In the genomic region with DNA sequence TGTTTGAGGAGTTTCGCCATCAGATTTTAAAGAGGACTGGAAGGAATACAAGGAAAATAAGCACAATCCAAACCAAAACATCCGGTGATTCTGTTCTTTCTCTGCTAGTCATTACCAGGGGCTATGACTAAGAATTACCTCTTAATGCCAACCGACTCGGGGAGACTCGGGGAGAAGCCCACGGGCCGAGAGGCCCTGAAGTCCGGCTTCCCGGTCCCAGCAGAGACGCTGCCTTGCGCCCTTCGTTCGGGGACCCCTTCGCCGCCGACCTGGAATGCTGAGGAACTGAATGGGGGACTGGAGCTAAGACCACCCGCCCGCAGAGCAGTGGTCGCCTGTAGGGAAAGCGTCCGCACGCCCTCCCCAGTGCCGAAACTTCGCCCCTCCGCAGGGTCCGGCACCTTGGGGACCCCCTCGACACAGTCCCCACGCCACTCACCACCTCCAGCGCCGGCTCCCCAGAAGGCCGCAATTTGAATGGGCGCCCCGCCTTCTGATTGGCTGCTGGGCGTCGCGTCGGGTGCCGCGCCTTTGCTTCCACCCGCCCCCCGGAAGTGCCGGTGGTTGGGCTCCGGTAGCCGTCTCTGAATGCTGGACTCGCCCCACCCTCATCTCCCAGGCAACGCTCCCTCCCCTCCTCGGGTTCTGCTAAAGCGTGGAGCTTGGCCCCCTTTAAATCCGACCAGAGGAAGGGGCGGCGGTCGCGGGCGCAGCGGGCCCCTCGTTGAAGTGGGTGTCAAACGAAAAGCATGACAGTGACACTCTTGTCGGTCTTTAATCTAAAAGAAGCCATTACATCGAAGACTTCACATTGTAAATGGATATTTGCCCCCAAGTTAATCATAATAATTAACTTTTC, we compare ENCODE assay signal across 1 cellular context.
TF ChIP-seq lines count a peak whose summit lies in the region.

A gene with protein sequence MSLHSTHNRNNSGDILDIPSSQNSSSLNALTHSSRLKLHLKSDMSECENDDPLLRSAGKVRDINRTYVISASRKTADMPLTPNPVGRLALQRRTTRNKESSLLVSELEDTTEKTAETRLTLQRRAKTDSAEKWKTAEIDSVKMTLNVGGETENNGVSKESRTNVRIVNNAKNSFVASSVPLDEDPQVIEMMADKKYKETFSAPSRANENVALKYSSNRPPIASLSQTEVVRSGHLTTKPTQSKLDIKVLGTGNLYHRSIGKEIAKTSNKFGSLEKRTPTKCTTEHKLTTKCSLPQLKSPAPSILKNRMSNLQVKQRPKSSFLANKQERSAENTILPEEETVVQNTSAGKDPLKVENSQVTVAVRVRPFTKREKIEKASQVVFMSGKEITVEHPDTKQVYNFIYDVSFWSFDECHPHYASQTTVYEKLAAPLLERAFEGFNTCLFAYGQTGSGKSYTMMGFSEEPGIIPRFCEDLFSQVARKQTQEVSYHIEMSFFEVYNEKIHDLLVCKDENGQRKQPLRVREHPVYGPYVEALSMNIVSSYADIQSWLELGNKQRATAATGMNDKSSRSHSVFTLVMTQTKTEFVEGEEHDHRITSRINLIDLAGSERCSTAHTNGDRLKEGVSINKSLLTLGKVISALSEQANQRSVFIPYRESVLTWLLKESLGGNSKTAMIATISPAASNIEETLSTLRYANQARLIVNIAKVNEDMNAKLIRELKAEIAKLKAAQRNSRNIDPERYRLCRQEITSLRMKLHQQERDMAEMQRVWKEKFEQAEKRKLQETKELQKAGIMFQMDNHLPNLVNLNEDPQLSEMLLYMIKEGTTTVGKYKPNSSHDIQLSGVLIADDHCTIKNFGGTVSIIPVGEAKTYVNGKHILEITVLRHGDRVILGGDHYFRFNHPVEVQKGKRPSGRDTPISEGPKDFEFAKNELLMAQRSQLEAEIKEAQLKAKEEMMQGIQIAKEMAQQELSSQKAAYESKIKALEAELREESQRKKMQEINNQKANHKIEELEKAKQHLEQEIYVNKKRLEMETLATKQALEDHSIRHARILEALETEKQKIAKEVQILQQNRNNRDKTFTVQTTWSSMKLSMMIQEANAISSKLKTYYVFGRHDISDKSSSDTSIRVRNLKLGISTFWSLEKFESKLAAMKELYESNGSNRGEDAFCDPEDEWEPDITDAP (N-terminal part only) (minus strand): TSS at position 479 of the 859 bp plus-strand sequence. CDS start 2,028 bp downstream, outside the sequence.

TF ChIP-seq in K562, 482 proteins besides CTCF, POLR2A, EP300 and RAD21 (continued from another document and continues in another):
- TF ChIP-seq NFIC (IDR thresholded peaks at IDR 0.05) (peak; percentile 48; the same call in 1 of the 2 replicates), HNRNPUL1 (IDR thresholded peaks at IDR 0.05; ENCODE audit: low read length) (no peak), RFX1 (IDR thresholded peaks at IDR 0.05) (peak; percentile 96), E2F4 (CRISPR knock-in tag; IDR thresholded peaks at IDR 0.05; ENCODE audit: low read depth) (peak; percentile 98), FOXJ2 (tag; IDR thresholded peaks at IDR 0.05) (no peak), ZBTB9 (CRISPR knock-in tag; IDR thresholded peaks at IDR 0.05) (peak; percentile 15; the same call in 1 of the 2 replicates), CBX1 (IDR thresholded peaks at IDR 0.05; ENCODE audit: low read depth) (no peak; the same call in 1 of the 2 replicates), LARP7 (IDR thresholded peaks at IDR 0.05) (0 out of 2 replicates have a peak, but pooled peaks have one; percentile 63), CSDE1 (IDR thresholded peaks at IDR 0.05) (peak in 1 of 2 experiments; percentile 79; a peak in 2 of 4 replicates), PTTG1 (tag; IDR thresholded peaks at IDR 0.05; ENCODE audit: low read depth) (no peak), USF1 (CRISPR knock-in tag; IDR thresholded peaks at IDR 0.05) (peak; percentile 40; the same call in 1 of the 2 replicates), ZNF12 (CRISPR knock-in tag; IDR thresholded peaks at IDR 0.05) (peak; percentile 53; the same call in 1 of the 2 replicates), EP400 (IDR thresholded peaks at IDR 0.05) (peak; percentile 93), L3MBTL2 (IDR thresholded peaks at IDR 0.05) (peak; percentile 80), TAF9B (IDR thresholded peaks at IDR 0.05; ENCODE audit: partially characterized antibody) (peak; percentile 64), HMG20B (CRISPR knock-in tag; IDR thresholded peaks at IDR 0.05) (no peak), ARID1B (IDR thresholded peaks at IDR 0.05) (peak; percentile 29; the same call in 1 of the 2 replicates), ZNF184 (CRISPR knock-in tag; IDR thresholded peaks at IDR 0.05) (no peak), RBFOX2 (IDR thresholded peaks at IDR 0.05; ENCODE audit: low read depth, low read length) (peak; percentile 96), MAFG (tag; conservative IDR thresholded peaks at IDR 0.05) (no peak), ZMIZ1 (IDR thresholded peaks at IDR 0.05; ENCODE audit: low read depth in 2 of 2, low read length in 2 of 2) (0 out of 4 replicates have a peak, but pooled peaks of 1 of the 2 experiments have one; percentile 11), C11orf30 (IDR thresholded peaks at IDR 0.05; ENCODE audit: low read depth) (peak; percentile 70), TGIF2 (CRISPR knock-in tag; IDR thresholded peaks at IDR 0.05) (peak; percentile 85)
- TF ChIP-seq, protein P1, sequence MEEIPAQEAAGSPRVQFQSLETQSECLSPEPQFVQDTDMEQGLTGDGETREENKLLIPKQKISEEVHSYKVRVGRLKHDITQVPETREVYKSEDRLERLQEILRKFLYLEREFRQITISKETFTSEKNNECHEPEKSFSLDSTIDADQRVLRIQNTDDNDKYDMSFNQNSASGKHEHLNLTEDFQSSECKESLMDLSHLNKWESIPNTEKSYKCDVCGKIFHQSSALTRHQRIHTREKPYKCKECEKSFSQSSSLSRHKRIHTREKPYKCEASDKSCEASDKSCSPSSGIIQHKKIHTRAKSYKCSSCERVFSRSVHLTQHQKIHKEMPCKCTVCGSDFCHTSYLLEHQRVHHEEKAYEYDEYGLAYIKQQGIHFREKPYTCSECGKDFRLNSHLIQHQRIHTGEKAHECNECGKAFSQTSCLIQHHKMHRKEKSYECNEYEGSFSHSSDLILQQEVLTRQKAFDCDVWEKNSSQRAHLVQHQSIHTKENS (CRISPR knock-in tag; IDR thresholded peaks at IDR 0.05), result no peak
- TF ChIP-seq, protein P2, sequence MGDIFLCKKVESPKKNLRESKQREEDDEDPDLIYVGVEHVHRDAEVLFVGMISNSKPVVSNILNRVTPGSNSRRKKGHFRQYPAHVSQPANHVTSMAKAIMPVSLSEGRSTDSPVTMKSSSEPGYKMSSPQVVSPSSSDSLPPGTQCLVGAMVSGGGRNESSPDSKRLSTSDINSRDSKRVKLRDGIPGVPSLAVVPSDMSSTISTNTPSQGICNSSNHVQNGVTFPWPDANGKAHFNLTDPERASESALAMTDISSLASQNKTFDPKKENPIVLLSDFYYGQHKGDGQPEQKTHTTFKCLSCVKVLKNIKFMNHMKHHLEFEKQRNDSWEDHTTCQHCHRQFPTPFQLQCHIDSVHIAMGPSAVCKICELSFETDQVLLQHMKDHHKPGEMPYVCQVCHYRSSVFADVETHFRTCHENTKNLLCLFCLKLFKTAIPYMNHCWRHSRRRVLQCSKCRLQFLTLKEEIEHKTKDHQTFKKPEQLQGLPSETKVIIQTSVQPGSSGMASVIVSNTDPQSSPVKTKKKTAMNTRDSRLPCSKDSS (IDR thresholded peaks at IDR 0.05; ENCODE audit: low read depth, partially characterized antibody), result no peak
- TF ChIP-seq, protein P3, sequence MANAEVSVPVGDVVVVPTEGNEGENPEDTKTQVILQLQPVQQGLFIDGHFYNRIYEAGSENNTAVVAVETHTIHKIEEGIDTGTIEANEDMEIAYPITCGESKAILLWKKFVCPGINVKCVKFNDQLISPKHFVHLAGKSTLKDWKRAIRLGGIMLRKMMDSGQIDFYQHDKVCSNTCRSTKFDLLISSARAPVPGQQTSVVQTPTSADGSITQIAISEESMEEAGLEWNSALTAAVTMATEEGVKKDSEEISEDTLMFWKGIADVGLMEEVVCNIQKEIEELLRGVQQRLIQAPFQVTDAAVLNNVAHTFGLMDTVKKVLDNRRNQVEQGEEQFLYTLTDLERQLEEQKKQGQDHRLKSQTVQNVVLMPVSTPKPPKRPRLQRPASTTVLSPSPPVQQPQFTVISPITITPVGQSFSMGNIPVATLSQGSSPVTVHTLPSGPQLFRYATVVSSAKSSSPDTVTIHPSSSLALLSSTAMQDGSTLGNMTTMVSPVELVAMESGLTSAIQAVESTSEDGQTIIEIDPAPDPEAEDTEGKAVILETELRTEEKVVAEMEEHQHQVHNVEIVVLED (CRISPR knock-in tag; IDR thresholded peaks at IDR 0.05), result peak; percentile 36; the same call in 1 of the 2 replicates
- TF ChIP-seq, protein P4, sequence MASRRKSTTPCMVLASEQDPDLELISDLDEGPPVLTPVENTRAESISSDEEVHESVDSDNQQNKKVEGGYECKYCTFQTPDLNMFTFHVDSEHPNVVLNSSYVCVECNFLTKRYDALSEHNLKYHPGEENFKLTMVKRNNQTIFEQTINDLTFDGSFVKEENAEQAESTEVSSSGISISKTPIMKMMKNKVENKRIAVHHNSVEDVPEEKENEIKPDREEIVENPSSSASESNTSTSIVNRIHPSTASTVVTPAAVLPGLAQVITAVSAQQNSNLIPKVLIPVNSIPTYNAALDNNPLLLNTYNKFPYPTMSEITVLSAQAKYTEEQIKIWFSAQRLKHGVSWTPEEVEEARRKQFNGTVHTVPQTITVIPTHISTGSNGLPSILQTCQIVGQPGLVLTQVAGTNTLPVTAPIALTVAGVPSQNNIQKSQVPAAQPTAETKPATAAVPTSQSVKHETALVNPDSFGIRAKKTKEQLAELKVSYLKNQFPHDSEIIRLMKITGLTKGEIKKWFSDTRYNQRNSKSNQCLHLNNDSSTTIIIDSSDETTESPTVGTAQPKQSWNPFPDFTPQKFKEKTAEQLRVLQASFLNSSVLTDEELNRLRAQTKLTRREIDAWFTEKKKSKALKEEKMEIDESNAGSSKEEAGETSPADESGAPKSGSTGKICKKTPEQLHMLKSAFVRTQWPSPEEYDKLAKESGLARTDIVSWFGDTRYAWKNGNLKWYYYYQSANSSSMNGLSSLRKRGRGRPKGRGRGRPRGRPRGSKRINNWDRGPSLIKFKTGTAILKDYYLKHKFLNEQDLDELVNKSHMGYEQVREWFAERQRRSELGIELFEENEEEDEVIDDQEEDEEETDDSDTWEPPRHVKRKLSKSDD (conservative IDR thresholded peaks at IDR 0.05; ENCODE audit: low read length), result no peak
- TF ChIP-seq, protein P5, sequence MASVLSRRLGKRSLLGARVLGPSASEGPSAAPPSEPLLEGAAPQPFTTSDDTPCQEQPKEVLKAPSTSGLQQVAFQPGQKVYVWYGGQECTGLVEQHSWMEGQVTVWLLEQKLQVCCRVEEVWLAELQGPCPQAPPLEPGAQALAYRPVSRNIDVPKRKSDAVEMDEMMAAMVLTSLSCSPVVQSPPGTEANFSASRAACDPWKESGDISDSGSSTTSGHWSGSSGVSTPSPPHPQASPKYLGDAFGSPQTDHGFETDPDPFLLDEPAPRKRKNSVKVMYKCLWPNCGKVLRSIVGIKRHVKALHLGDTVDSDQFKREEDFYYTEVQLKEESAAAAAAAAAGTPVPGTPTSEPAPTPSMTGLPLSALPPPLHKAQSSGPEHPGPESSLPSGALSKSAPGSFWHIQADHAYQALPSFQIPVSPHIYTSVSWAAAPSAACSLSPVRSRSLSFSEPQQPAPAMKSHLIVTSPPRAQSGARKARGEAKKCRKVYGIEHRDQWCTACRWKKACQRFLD (CRISPR knock-in tag; IDR thresholded peaks at IDR 0.05), result peak; percentile 73
- TF ChIP-seq, protein P6, sequence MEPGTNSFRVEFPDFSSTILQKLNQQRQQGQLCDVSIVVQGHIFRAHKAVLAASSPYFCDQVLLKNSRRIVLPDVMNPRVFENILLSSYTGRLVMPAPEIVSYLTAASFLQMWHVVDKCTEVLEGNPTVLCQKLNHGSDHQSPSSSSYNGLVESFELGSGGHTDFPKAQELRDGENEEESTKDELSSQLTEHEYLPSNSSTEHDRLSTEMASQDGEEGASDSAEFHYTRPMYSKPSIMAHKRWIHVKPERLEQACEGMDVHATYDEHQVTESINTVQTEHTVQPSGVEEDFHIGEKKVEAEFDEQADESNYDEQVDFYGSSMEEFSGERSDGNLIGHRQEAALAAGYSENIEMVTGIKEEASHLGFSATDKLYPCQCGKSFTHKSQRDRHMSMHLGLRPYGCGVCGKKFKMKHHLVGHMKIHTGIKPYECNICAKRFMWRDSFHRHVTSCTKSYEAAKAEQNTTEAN (CRISPR knock-in tag; IDR thresholded peaks at IDR 0.05), result peak; percentile 80
